Comparison of ENCODE assay signal across 1 cellular context in genomic region chr17:72122668-72123495, GRCh38.
TF ChIP-seq lines count a peak whose summit lies in the region.

No MANE protein-coding gene starts in this region.

TF ChIP-seq in HepG2, 621 proteins besides CTCF, POLR2A, EP300 and RAD21 (continued from another document and continues in another):
- TF ChIP-seq PRDM15 (CRISPR knock-in tag; IDR thresholded peaks at IDR 0.05) = no peak
- no peak for TF ChIP-seq ZNF275 (CRISPR knock-in tag; IDR thresholded peaks at IDR 0.05; ENCODE audit: borderline replicate concordance)
- TF ChIP-seq ZNF781 (CRISPR knock-in tag; IDR thresholded peaks at IDR 0.05; ENCODE audit: borderline replicate concordance, not compliant biosample characterization) = peak; percentile 73
- TF ChIP-seq SOX6 (IDR thresholded peaks at IDR 0.05) = no peak
- TF ChIP-seq SOX6 (CRISPR knock-in tag; IDR thresholded peaks at IDR 0.05) = peak; percentile 90
- 0 out of 2 replicates have a peak, but pooled peaks have one; percentile 52 for TF ChIP-seq ZNF230 (CRISPR knock-in tag; IDR thresholded peaks at IDR 0.05)
- 0 out of 2 replicates have a peak, but pooled peaks have one; percentile 22 for TF ChIP-seq PRDM10 (CRISPR knock-in tag; IDR thresholded peaks at IDR 0.05; ENCODE audit: low read depth)
- TF ChIP-seq ZNF839 (CRISPR knock-in tag; IDR thresholded peaks at IDR 0.05; ENCODE audit: borderline replicate concordance) = no peak
- peak; percentile 21; the same call in 1 of the 2 replicates for TF ChIP-seq ZNF574 (CRISPR knock-in tag; IDR thresholded peaks at IDR 0.05)
- TF ChIP-seq ZNF687 (CRISPR knock-in tag; IDR thresholded peaks at IDR 0.05) = peak; percentile 72
- no peak for TF ChIP-seq NONO (IDR thresholded peaks at IDR 0.05)
- TF ChIP-seq NONO (CRISPR knock-in tag; conservative IDR thresholded peaks at IDR 0.05) = peak; percentile 70
- TF ChIP-seq ZNF674 (CRISPR knock-in tag; IDR thresholded peaks at IDR 0.05; ENCODE audit: low read depth) = no peak
- TF ChIP-seq ETV6 (CRISPR knock-in tag; conservative IDR thresholded peaks at IDR 0.05) = 0 out of 2 replicates have a peak, but pooled peaks have one; percentile 22
- TF ChIP-seq ZBTB46 (CRISPR knock-in tag; IDR thresholded peaks at IDR 0.05; ENCODE audit: borderline replicate concordance) = 0 out of 2 replicates have a peak, but pooled peaks have one; percentile 55
- peak; percentile 59; the same call in 1 of the 2 replicates for TF ChIP-seq PPARG (CRISPR knock-in tag; conservative IDR thresholded peaks at IDR 0.05)
- TF ChIP-seq ZNF609 (CRISPR knock-in tag; IDR thresholded peaks at IDR 0.05; ENCODE audit: borderline replicate concordance) = peak; percentile 94
- no peak for TF ChIP-seq CBX1 (IDR thresholded peaks at IDR 0.05; ENCODE audit: low read depth)
- TF ChIP-seq REST (IDR thresholded peaks at IDR 0.05; ENCODE audit: borderline replicate concordance in 1 of 2, low read depth in 1 of 2, low read length in 2 of 2) = 0 out of 4 replicates have a peak, but pooled peaks of 1 of the 2 experiments have one; percentile 14
